9 cellular contexts compared by ENCODE assay signal in genomic region chr5:77645158-77645994, GRCh38. TPM values are rescaled to one million over a fixed set of nuclear protein-coding genes. Genes with fewer than 3 reads are reported as not detected.
DNase-seq lines count a peak whose midpoint lies in the region; ATAC-seq and TF ChIP-seq lines count a peak whose summit lies in the region.
"Had no signal": no experiment of that assay in that cellular context is flagged by ENCODE, and none has a peak within 500 bp of the region (broad histone marks: within the 10 kb centered on the region; RNA-seq: fewer than 3 reads in every experiment).

No MANE protein-coding gene starts in this region.

- H4K20me1 ChIP-seq in fibroblast of lung (ENCODE audit: control insufficient read depth, extremely low read depth, insufficient read depth, low read length), result peaks cover 2% of the 10 kb centered on the region

- H3K36me3 ChIP-seq in fibroblast of lung (ENCODE audit: control insufficient read depth, insufficient read depth, low read length) (no peaks in the 10 kb centered on the region), ovary (no peaks in the 10 kb centered on the region)

- no peak for TF ChIP-seq POLR2A in ovary (IDR thresholded peaks at IDR 0.05)

- H3K27ac ChIP-seq in fibroblast of lung (ENCODE audit: insufficient read depth, low read length) (no peak overlapping the region), ovary (no peak overlapping the region)

- H3K4me3 ChIP-seq in fibroblast of lung (replicated peaks in 1 of 4; ENCODE audit: control extremely low read depth in 1 of 4, insufficient read depth in 1 of 4, low read depth in 3 of 4, low read length in 4 of 4) (peak overlapping the region in 2 of 4 experiments; percentile 39 to 45), ovary (peak overlapping the region; percentile 22)

- H3K9ac ChIP-seq in fibroblast of lung (ENCODE audit: insufficient read depth, low read length), result no peak overlapping the region

- H3K4me1 ChIP-seq in fibroblast of lung (ENCODE audit: control insufficient read depth, extremely low read depth, insufficient read depth, low read length) (no peaks in the 10 kb centered on the region), ovary (ENCODE audit: insufficient read depth) (peaks cover 3% of the 10 kb centered on the region)

- peak; percentile 80 for DNase-seq in DMS53 (lab: John Stamatoyannopoulos, UW)
- DNase-seq in DMS53 treated with DMSO at 0.1 percent for 48 hours (lab: John Stamatoyannopoulos, UW; ENCODE audit: unreplicated experiment), result no peak
- DNase-seq in activated B cell treated with CpG ODN at 0.5 μM for 24 hours, result peak; percentile 66
- DNase-seq in fibroblast of lung (ENCODE audit: low read depth in 2 of 2), result no peak
- peak in 1 of 5 donors; percentile 52 for DNase-seq in ovary
- no peak for DNase-seq in occipital lobe (lab: John Stamatoyannopoulos, UW)

- H3K9me3 Mint-ChIP-seq in activated B cell treated with CpG ODN at 0.5 μM for 24 hours, result peaks cover 3% of the 10 kb centered on the region

- peak overlapping the region; percentile 75 for H3K4me3 Mint-ChIP-seq in activated B cell treated with CpG ODN at 0.5 μM for 24 hours

- no peak for TF ChIP-seq EP300 in ovary (IDR thresholded peaks at IDR 0.05)

- H3K9me3 ChIP-seq in fibroblast of lung (ENCODE audit: control insufficient read depth, insufficient read depth, low read depth, low read length) (no peaks in the 10 kb centered on the region), ovary (no peaks in the 10 kb centered on the region)

- H3K4me2 ChIP-seq in fibroblast of lung (ENCODE audit: extremely low read depth, insufficient read depth, low read length), result peak overlapping the region; percentile 76

- intact Hi-C loops in activated B cell treated with CpG ODN at 0.5 μM for 24 hours (cut with micrococcal nuclease), result loop anchor here (1.0 to 5.0 kb wide), 5 partner anchors 131 to 622 kb away; partner anchors contain the start of gene TBCA
- intact Hi-C loops in ovary (cut with DNase I), result no loop called here

- no peaks in the 10 kb centered on the region for H3K36me3 Mint-ChIP-seq in activated B cell treated with CpG ODN at 0.5 μM for 24 hours (ENCODE audit: low read depth)

- CTCF ChIA-PET in activated B cell treated with CpG ODN at 0.5 μM for 24 hours (lab: Charles Lee), result interaction anchor here (1.1 to 1.3 kb wide), 2 partner anchors 339 to 516 kb away, joined by 3 read pairs; no protein-coding TSS in a partner anchor

- peak; percentile 70 for ATAC-seq in HG03280 (IDR thresholded peaks at IDR 0.05; ENCODE audit: unreplicated experiment)
- peak; percentile 83 for ATAC-seq in activated B cell treated with CpG ODN at 0.5 μM for 24 hours (ENCODE audit: low read depth)
- ATAC-seq in HG03139 (IDR thresholded peaks at IDR 0.05; ENCODE audit: unreplicated experiment), result no peak

- peaks cover 65% of the 10 kb centered on the region for H3K27me3 Mint-ChIP-seq in activated B cell treated with CpG ODN at 0.5 μM for 24 hours

- H3K27me3 ChIP-seq in fibroblast of lung (ENCODE audit: control insufficient read depth, insufficient read depth, low read length) (peaks cover 62% of the 10 kb centered on the region), ovary (no peaks in the 10 kb centered on the region)

- no peak overlapping the region for H3K27ac Mint-ChIP-seq in activated B cell treated with CpG ODN at 0.5 μM for 24 hours

- peaks cover 15% of the 10 kb centered on the region for H3K4me1 Mint-ChIP-seq in activated B cell treated with CpG ODN at 0.5 μM for 24 hours

- POLR2A ChIA-PET in activated B cell treated with CpG ODN at 0.5 μM for 24 hours (lab: Charles Lee), result no interaction called here

- 2 to 3% (median 2%) methylated on average over 70 to 80 of the region's 80 CpGs for WGBS in ovary, 3 donors

- TF ChIP-seq CTCF in activated B cell treated with CpG ODN at 0.5 μM for 24 hours (IDR thresholded peaks at IDR 0.05), result no peak
- TF ChIP-seq CTCF in fibroblast of lung (conservative IDR thresholded peaks at IDR 0.05 in 1 of 2, IDR thresholded peaks at IDR 0.05 in 1 of 2; ENCODE audit: low read depth in 1 of 2, low read length in 2 of 2), result peak; percentile 12 to 24
- TF ChIP-seq CTCF in ovary (IDR thresholded peaks at IDR 0.05), result no peak

- H2AFZ ChIP-seq in fibroblast of lung (ENCODE audit: low read length), result no peak overlapping the region

- no peaks in the 10 kb centered on the region for H3K79me2 ChIP-seq in fibroblast of lung (ENCODE audit: control insufficient read depth, insufficient read depth, low read length)

RNA-seq across cellular contexts. Expression of gene OTP, which starts 6.9 kb away (rescaled TPM):
- total RNA-seq in activated B cell treated with CpG ODN at 0.5 μM for 24 hours (not detected in 2 replicates), fibroblast of lung (not detected in 2 replicates), ovary (not detected), occipital lobe (not detected)
- polyA plus RNA-seq in fibroblast of lung (not detected in 2 replicates), ovary (not detected)
- not detected in 2 replicates for polyA plus RNA-seq in fibroblast of lung (2012)
- polyA minus RNA-seq in fibroblast of lung (ENCODE audit: low replicate concordance), result not detected in 2 replicates
- polyA plus RNA-seq: BJ had no signal

Comparison
In these comparisons a context has a peak if more than half of its experiments do, and no peak if none do; other contexts are left out.
1. DNase-seq: peak in DMS53 (single experiment) and activated B cell treated with CpG ODN at 0.5 μM for 24 hours (single experiment); none in DMS53 treated with DMSO at 0.1 percent for 48 hours (single experiment), fibroblast of lung (0 of 2) and occipital lobe (single experiment).
2. CTCF ChIP-seq: peak in fibroblast of lung (2 of 2); none in activated B cell treated with CpG ODN at 0.5 μM for 24 hours (single experiment) and ovary (0 of 3).